19 cellular contexts compared by ENCODE assay signal in the genomic region with DNA sequence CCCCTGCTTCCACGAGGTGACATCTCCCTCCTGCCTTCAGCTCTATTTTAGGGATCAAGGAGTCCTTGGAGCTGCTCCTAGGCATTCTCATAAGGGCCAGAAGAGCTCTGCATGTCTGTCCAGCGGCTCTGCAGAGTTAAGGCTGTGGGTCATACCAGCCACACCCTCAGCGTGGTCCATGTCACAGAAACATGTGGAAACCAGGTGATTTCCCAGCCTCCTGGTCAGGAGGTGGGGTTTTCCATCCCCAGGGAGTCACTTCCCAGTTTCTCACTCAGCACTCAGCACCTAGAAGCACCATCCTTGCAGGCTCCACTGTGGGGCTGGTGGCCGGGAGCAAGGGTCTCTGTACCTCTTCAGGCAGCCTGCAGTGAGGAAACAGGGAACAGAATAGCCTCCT. TPM values are rescaled to one million over a fixed set of nuclear protein-coding genes. Genes with fewer than 3 reads are reported as not detected.
DNase-seq lines count a peak whose midpoint lies in the region; ATAC-seq and TF ChIP-seq lines count a peak whose summit lies in the region.
"Had no signal": no experiment of that assay in that cellular context is flagged by ENCODE, and none has a peak within 500 bp of the region (broad histone marks: within the 10 kb centered on the region; RNA-seq: fewer than 3 reads in every experiment).

No MANE protein-coding gene starts in this region.

- no peak overlapping the region for H2BK5ac ChIP-seq in trophoblast cell (ENCODE audit: low read depth, low read length, poor library complexity)

- no peak overlapping the region for H2AFZ ChIP-seq in trophoblast cell (ENCODE audit: insufficient read depth, low read length, poor library complexity)

- peak overlapping the region in 9 of 11 experiments; percentile 0 to 100 (median 99); a peak in 12 of 22 replicates for H3K4me2 ChIP-seq in BLaER1 treated with 17β-estradiol and CSF1 and Interleukin-3, amounts not matched to agents 10 nM and 100 nM
- H3K4me2 ChIP-seq in trophoblast cell (ENCODE audit: low read length): no peak overlapping the region
- H3K4me2 ChIP-seq: SK-N-SH had no signal

- no peak overlapping the region for H2AK5ac ChIP-seq in trophoblast cell (ENCODE audit: low read length)

- H4K12ac ChIP-seq in trophoblast cell (ENCODE audit: low read depth, low read length): no peak overlapping the region

- H3K9me3 ChIP-seq in BLaER1 treated with 17β-estradiol and CSF1 and Interleukin-3, amounts not matched to agents 10 nM and 100 nM (replicated peaks in 1 of 11): no peaks in the 10 kb centered on the region; a peak in 1 of 22 replicates
- H3K9me3 ChIP-seq in trophoblast cell (ENCODE audit: insufficient read depth, low read depth, low read length): no peaks in the 10 kb centered on the region
- H3K9me3 ChIP-seq: SK-N-SH had no signal

- H3K14ac ChIP-seq in trophoblast cell (ENCODE audit: low read length): no peak overlapping the region

- peak overlapping the region in 3 of 11 experiments; percentile 8 to 47 (median 40); a peak in 4 of 22 replicates for H3K9ac ChIP-seq in BLaER1 treated with 17β-estradiol and CSF1 and Interleukin-3, amounts not matched to agents 10 nM and 100 nM
- H3K9ac ChIP-seq in trophoblast cell (ENCODE audit: low read length): no peak overlapping the region
- H3K9ac ChIP-seq: SK-N-SH had no signal

- H3K4me1 ChIP-seq in BLaER1 treated with 17β-estradiol and CSF1 and Interleukin-3, amounts not matched to agents 10 nM and 100 nM: peaks cover 73 to 99% (median 91%) of the 10 kb centered on the region in 10 experiments
- peaks cover 23 to 26% of the 10 kb centered on the region in 2 experiments for H3K4me1 ChIP-seq in trophoblast cell (ENCODE audit: control insufficient read depth in 1 of 2, insufficient read depth in 2 of 2, low read length in 2 of 2)

- no peak for ATAC-seq in GM21447 (IDR thresholded peaks at IDR 0.05; ENCODE audit: unreplicated experiment)
- ATAC-seq: CD8-positive, alpha-beta T cell; Panc1 had no signal

- H3K4ac ChIP-seq in trophoblast cell (ENCODE audit: low read depth, low read length): no peak overlapping the region

- H3K79me1 ChIP-seq in trophoblast cell (ENCODE audit: low read length): peaks cover 24% of the 10 kb centered on the region

- no peak overlapping the region for H3K4me3 ChIP-seq in BLaER1 treated with 17β-estradiol and CSF1 and Interleukin-3, amounts not matched to agents 10 nM and 100 nM
- H3K4me3 ChIP-seq in epithelial cell of esophagus (ENCODE audit: low read length) (no peak overlapping the region), trophoblast cell (ENCODE audit: low read depth, low read length) (no peak overlapping the region)

- H3K27me3 ChIP-seq in BLaER1 treated with 17β-estradiol and CSF1 and Interleukin-3, amounts not matched to agents 10 nM and 100 nM: no peaks in the 10 kb centered on the region
- H3K27me3 ChIP-seq in trophoblast cell (ENCODE audit: insufficient read depth, low read length): peaks cover 5% of the 10 kb centered on the region

- no peak for TF ChIP-seq CTCF in epithelial cell of esophagus (IDR thresholded peaks at IDR 0.05; ENCODE audit: insufficient read depth, low read depth, low read length, missing control alignments)

- H4K91ac ChIP-seq in trophoblast cell (ENCODE audit: low read depth, low read length): peak overlapping the region; percentile 78

- H3K27ac ChIP-seq in BLaER1 treated with 17β-estradiol and CSF1 and Interleukin-3, amounts not matched to agents 10 nM and 100 nM: peak overlapping the region in 2 of 11 experiments; percentile 89 to 94; a peak in 2 of 22 replicates
- H3K27ac ChIP-seq in trophoblast cell (ENCODE audit: low read depth, low read length): no peak overlapping the region

- peak overlapping the region; percentile 18 for H2BK120ac ChIP-seq in trophoblast cell (ENCODE audit: insufficient read depth, low read length, poor library complexity)

- peaks cover 5 to 35% (median 27%) of the 10 kb centered on the region in 11 experiments; a peak in 20 of 22 replicates for H4K20me1 ChIP-seq in BLaER1 treated with 17β-estradiol and CSF1 and Interleukin-3, amounts not matched to agents 10 nM and 100 nM

- peak; percentile 9 for DNase-seq in ELR (ENCODE audit: low read depth)
- peak; percentile 14 for DNase-seq in epithelial cell of esophagus (ENCODE audit: low read depth)
- peak; percentile 54 to 59 for DNase-seq in trophoblast cell
- DNase-seq in NCI-H524 (lab: John Stamatoyannopoulos, UW): no peak
- DNase-seq in activated naive CD4-positive, alpha-beta T cell treated with anti-CD3 and anti-CD28 coated beads, Interleukin-2, amount 50 U/mL, for 16 hours: no peak
- DNase-seq: DND-41; KG1; NCI-H1092; NCI-H1436 treated with DMSO at 0.1 percent for 48 hours; NCI-H1930; NCI-H510A; NCI-H774; NK-92 treated with Interleukin-12 subunit alpha and Interleukin-12 subunit beta, amount 100 ng/mL, for 24 hours; SIG-M5; SK-N-SH had no signal

- H4K8ac ChIP-seq in trophoblast cell (ENCODE audit: low read depth, low read length): no peak overlapping the region

- no CpG with 5 or more reads among the region's 4 CpGs for WGBS in trophoblast cell (ENCODE audit: extremely low coverage, insufficient coverage, insufficient read length)

- H2BK12ac ChIP-seq in trophoblast cell (ENCODE audit: low read length): peak overlapping the region; percentile 5

- no peak overlapping the region for H3K23ac ChIP-seq in trophoblast cell (ENCODE audit: low read length)

- H3K79me2 ChIP-seq in trophoblast cell (ENCODE audit: control insufficient read depth, insufficient read depth, low read length, poor library complexity): no peaks in the 10 kb centered on the region

- peaks cover 0 to 34% (median 0%) of the 10 kb centered on the region in 11 experiments; a peak in 10 of 22 replicates for H3K36me3 ChIP-seq in BLaER1 treated with 17β-estradiol and CSF1 and Interleukin-3, amounts not matched to agents 10 nM and 100 nM
- H3K36me3 ChIP-seq in trophoblast cell (ENCODE audit: control insufficient read depth in 1 of 2, insufficient read depth in 2 of 2, low read length in 2 of 2): no peaks in the 10 kb centered on the region

- no peak overlapping the region for H3K18ac ChIP-seq in trophoblast cell (ENCODE audit: low read length)

RNA-seq across cellular contexts. Expression of gene TNFRSF1B, which starts 1.4 kb away (rescaled TPM):
- polyA plus RNA-seq in trophoblast cell (2013): 239 and 247 TPM in 2 replicates

Comparison
In these comparisons a context has a peak if more than half of its experiments do, and no peak if none do; other contexts are left out.
1. DNase-seq: peak in ELR (single experiment), epithelial cell of esophagus (single experiment) and trophoblast cell (2 of 2); none in NCI-H524 (0 of 2) and activated naive CD4-positive, alpha-beta T cell treated with anti-CD3 and anti-CD28 coated beads, Interleukin-2, amount 50 U/mL, for 16 hours (single experiment).